Comparison of ENCODE assay signal across 20 cellular contexts in genomic region chr1:219790834-219791615, GRCh38.
A peak's percentile ranks its signal among the peaks of the same experiment; 100 is the strongest.
DNase-seq lines count a peak whose midpoint lies in the region; ATAC-seq, FAIRE-seq and TF ChIP-seq lines count a peak whose summit lies in the region.
"Had no signal": no experiment of that assay in that cellular context is flagged by ENCODE, and none has a peak within 500 bp of the region (broad histone marks: within the 10 kb centered on the region; RNA-seq: fewer than 3 reads in every experiment).

No MANE protein-coding gene starts in this region.

- H3K79me2 ChIP-seq in GM23248 (ENCODE audit: insufficient read depth) (no peaks in the 10 kb centered on the region), SK-N-SH (ENCODE audit: insufficient read depth) (no peaks in the 10 kb centered on the region), osteoblast (ENCODE audit: insufficient read depth, low read length) (no peaks in the 10 kb centered on the region), HepG2 (ENCODE audit: insufficient read depth, low read length) (no peaks in the 10 kb centered on the region)

- no TSS peak for BruUV-seq in HepG2 (replicated peaks; lab: Mats Ljungman, UMichigan)

- H3K36me3 ChIP-seq in GM23248 (ENCODE audit: low read depth) (no peaks in the 10 kb centered on the region), SK-N-SH (replicated peaks in 1 of 2; ENCODE audit: control insufficient read depth in 1 of 2, insufficient read depth in 2 of 2, low read length in 1 of 2) (no peaks in the 10 kb centered on the region), osteoblast (ENCODE audit: insufficient read depth, low read length) (no peaks in the 10 kb centered on the region), HepG2 (replicated peaks in 1 of 2; ENCODE audit: control insufficient read depth in 1 of 2, insufficient read depth in 2 of 2, low read length in 2 of 2) (no peaks in the 10 kb centered on the region)
- H3K36me3 ChIP-seq: ascending aorta; BLaER1 treated with 17β-estradiol and CSF1 and Interleukin-3, amounts not matched to agents 10 nM and 100 nM; esophagus squamous epithelium; ovary; Peyer's patch had no signal

- WGBS in GM23248 (ENCODE audit: low coverage in 1 of 2, low lambda C conversion rate in 2 of 2, missing lambda C conversion rate in 2 of 2), 2 experiments: 21 to 24% methylated on average over 5 of the region's 5 CpGs
- WGBS in SK-N-SH (ENCODE audit: low lambda C conversion rate): 33% methylated on average over 5 of the region's 5 CpGs
- WGBS in HepG2 (ENCODE audit: low lambda C conversion rate): 29% methylated on average over 4 of the region's 5 CpGs

- no peak for TF ChIP-seq POLR2A in HepG2 (IDR thresholded peaks at IDR 0.05; ENCODE audit: insufficient read depth in 1 of 2, low read depth in 2 of 2, low read length in 2 of 2)

- FAIRE-seq in HepG2 (lab: Jason Lieb, UNC): no peak

- intact Hi-C loops in HepG2 (cut with micrococcal nuclease; ENCODE audit: unreplicated experiment): no loop called here

- no peak overlapping the region for H3K9ac ChIP-seq in GM23248
- H3K9ac ChIP-seq in SK-N-SH: 0 out of 2 replicates have a peak overlapping the region, but pooled peaks have one; percentile 22
- no peak overlapping the region for H3K9ac ChIP-seq in HepG2 (ENCODE audit: insufficient read depth, low read depth, low read length)
- H3K9ac ChIP-seq: BLaER1 treated with 17β-estradiol and CSF1 and Interleukin-3, amounts not matched to agents 10 nM and 100 nM had no signal

- H4K20me1 ChIP-seq in GM23248 (ENCODE audit: insufficient read depth) (no peaks in the 10 kb centered on the region), SK-N-SH (ENCODE audit: insufficient read depth) (no peaks in the 10 kb centered on the region), osteoblast (ENCODE audit: insufficient read depth, low read length) (no peaks in the 10 kb centered on the region), HepG2 (ENCODE audit: insufficient read depth, low read length) (no peaks in the 10 kb centered on the region)
- H4K20me1 ChIP-seq: BLaER1 treated with 17β-estradiol and CSF1 and Interleukin-3, amounts not matched to agents 10 nM and 100 nM had no signal

- H3F3A ChIP-seq in GM23248 (ENCODE audit: insufficient read depth): peaks cover 14% of the 10 kb centered on the region; the same call in 1 of the 2 replicates
- peaks cover 8% of the 10 kb centered on the region for H3F3A ChIP-seq in SK-N-SH (replicated peaks; ENCODE audit: insufficient read depth)

- no peak for ATAC-seq in HepG2
- ATAC-seq: left lobe of liver had no signal

- TF ChIP-seq CTCF in SK-N-SH (IDR thresholded peaks at IDR 0.05): no peak
- no peak for TF ChIP-seq CTCF in epithelial cell of esophagus (IDR thresholded peaks at IDR 0.05; ENCODE audit: insufficient read depth, low read depth, low read length, missing control alignments)
- no peak for TF ChIP-seq CTCF in osteoblast (IDR thresholded peaks at IDR 0.05; ENCODE audit: extremely low read depth, low read depth, low read length)
- no peak for TF ChIP-seq CTCF in HepG2 (CRISPR knock-in tag; IDR thresholded peaks at IDR 0.05)

- H3K9me2 ChIP-seq in GM23248 (ENCODE audit: insufficient read depth) (no peaks in the 10 kb centered on the region), SK-N-SH (no peaks in the 10 kb centered on the region)

- CTCF ChIA-PET in SK-N-SH (lab: Yijun Ruan, JAX): interaction anchor here (1.9 kb wide), 1 partner anchor 12 kb away, joined by 5 read pairs; no protein-coding TSS in a partner anchor
- CTCF ChIA-PET in HepG2 (lab: Yijun Ruan, JAX; ENCODE audit: low intra/inter-chr PET ratio, low total read pairs): no interaction called here

- H3K4me3 ChIP-seq in GM23248: no peak overlapping the region
- H3K4me3 ChIP-seq in SK-N-SH (ENCODE audit: low read depth in 2 of 2, low read length in 1 of 2): no peak overlapping the region
- H3K4me3 ChIP-seq in epithelial cell of esophagus (ENCODE audit: low read length): no peak overlapping the region
- no peak overlapping the region for H3K4me3 ChIP-seq in osteoblast (ENCODE audit: insufficient read depth, low read length)
- no peak overlapping the region for H3K4me3 ChIP-seq in HepG2 (replicated peaks in 1 of 3; ENCODE audit: insufficient read depth in 1 of 3, low read depth in 2 of 3, low read length in 3 of 3)
- H3K4me3 ChIP-seq: ascending aorta; BLaER1 treated with 17β-estradiol and CSF1 and Interleukin-3, amounts not matched to agents 10 nM and 100 nM; esophagus squamous epithelium; ovary; Peyer's patch had no signal

- no peak overlapping the region for H2AFZ ChIP-seq in GM23248
- H2AFZ ChIP-seq in SK-N-SH (ENCODE audit: low read depth): no peak overlapping the region
- no peak overlapping the region for H2AFZ ChIP-seq in osteoblast (ENCODE audit: low read length)
- no peak overlapping the region for H2AFZ ChIP-seq in HepG2 (ENCODE audit: low read length)

- H3K9me3 ChIP-seq in GM23248 (ENCODE audit: low read depth) (no peaks in the 10 kb centered on the region), SK-N-SH (no peaks in the 10 kb centered on the region), osteoblast (ENCODE audit: low read depth, low read length) (no peaks in the 10 kb centered on the region), HepG2 (ENCODE audit: low read length) (no peaks in the 10 kb centered on the region)
- H3K9me3 ChIP-seq: ascending aorta; BLaER1 treated with 17β-estradiol and CSF1 and Interleukin-3, amounts not matched to agents 10 nM and 100 nM; esophagus squamous epithelium; ovary; Peyer's patch had no signal

- TF ChIP-seq EP300 in SK-N-SH (IDR thresholded peaks at IDR 0.05; ENCODE audit: borderline replicate concordance in 1 of 2, low read depth in 1 of 2, low read length in 1 of 2): peak in 1 of 2 experiments; percentile 23; a peak in 1 of 4 replicates
- no peak for TF ChIP-seq EP300 in HepG2 (IDR thresholded peaks at IDR 0.05; ENCODE audit: low read depth in 2 of 2, low read length in 2 of 2)
- no peak for TF ChIP-seq EP300 in HepG2 (CRISPR knock-in tag; IDR thresholded peaks at IDR 0.05; ENCODE audit: borderline replicate concordance)

- H3K27me3 ChIP-seq in GM23248 (replicated peaks; ENCODE audit: insufficient read depth) (no peaks in the 10 kb centered on the region), SK-N-SH (ENCODE audit: insufficient read depth) (no peaks in the 10 kb centered on the region), osteoblast (ENCODE audit: insufficient read depth, low read length) (no peaks in the 10 kb centered on the region), HepG2 (ENCODE audit: control insufficient read depth in 1 of 2, insufficient read depth in 2 of 2, low read length in 2 of 2) (no peaks in the 10 kb centered on the region)
- H3K27me3 ChIP-seq: ascending aorta; BLaER1 treated with 17β-estradiol and CSF1 and Interleukin-3, amounts not matched to agents 10 nM and 100 nM; esophagus squamous epithelium; ovary; Peyer's patch had no signal

- in situ Hi-C loops in GM23248 (cut with MboI) (no loop called here), HepG2 (cut with HindIII; ENCODE audit: extremely low pct_ligation_motif_present, low pct_unique_long_range_greater_than_20kb) (no loop called here)

- H3K27ac ChIP-seq in GM23248 (no peak overlapping the region), SK-N-SH (ENCODE audit: low read depth in 2 of 2, low read length in 1 of 2) (peak overlapping the region; percentile 86 to 99), osteoblast (ENCODE audit: low read depth, low read length) (peak overlapping the region; percentile 26), HepG2 (ENCODE audit: extremely low read length, insufficient read depth, low read length) (no peak overlapping the region)
- H3K27ac ChIP-seq: ascending aorta; BLaER1 treated with 17β-estradiol and CSF1 and Interleukin-3, amounts not matched to agents 10 nM and 100 nM; esophagus squamous epithelium; ovary; Peyer's patch had no signal

- POLR2A ChIA-PET in SK-N-SH (lab: Yijun Ruan, JAX): no interaction called here
- POLR2A ChIA-PET in HepG2 (lab: Yijun Ruan, JAX): no interaction called here

- TF ChIP-seq RAD21 in SK-N-SH (IDR thresholded peaks at IDR 0.05; ENCODE audit: low read length) (no peak), HepG2 (CRISPR knock-in tag; IDR thresholded peaks at IDR 0.05) (no peak)

- no peak overlapping the region for H3K4me2 ChIP-seq in GM23248 (ENCODE audit: unreplicated experiment)
- H3K4me2 ChIP-seq in SK-N-SH: peak overlapping the region; percentile 48
- H3K4me2 ChIP-seq in osteoblast (ENCODE audit: insufficient read depth, low read length): no peak overlapping the region
- no peak overlapping the region for H3K4me2 ChIP-seq in HepG2 (ENCODE audit: low read depth, low read length)
- H3K4me2 ChIP-seq: BLaER1 treated with 17β-estradiol and CSF1 and Interleukin-3, amounts not matched to agents 10 nM and 100 nM had no signal

- H3K4me1 ChIP-seq in GM23248 (ENCODE audit: insufficient read depth): peaks cover 20% of the 10 kb centered on the region
- peaks cover 17 to 37% of the 10 kb centered on the region in 2 experiments for H3K4me1 ChIP-seq in SK-N-SH (ENCODE audit: control insufficient read depth in 1 of 2, insufficient read depth in 2 of 2, low read depth in 1 of 2, low read length in 1 of 2)
- H3K4me1 ChIP-seq in osteoblast (ENCODE audit: insufficient read depth, low read length): peaks cover 12% of the 10 kb centered on the region
- no peaks in the 10 kb centered on the region for H3K4me1 ChIP-seq in HepG2 (ENCODE audit: insufficient read depth, low read length)
- H3K4me1 ChIP-seq: ascending aorta, Peyer's patch had no signal

- DNase-seq in GM23248 (peak; percentile 23), SK-N-SH (no peak), epithelial cell of esophagus (ENCODE audit: low read depth) (peak; percentile 5), osteoblast (ENCODE audit: insufficient read length, low spot score, missing footprints) (no peak), HepG2 (ENCODE audit: low spot score) (no peak), 8988T (no peak), iPS-NIHi11 (ENCODE audit: low spot score) (no peak)
- DNase-seq: esophagus squamous epithelium; HFFc6; hypothalamus; MV-4-11; NCI-H2029 treated with DMSO at 0.1 percent for 48 hours; ovary; Peyer's patch; stimulated activated CD4-positive, alpha-beta T cell treated with anti-CD3 and anti-CD28 coated beads, Interleukin-4, amount 100 ng/mL, for 1 hour; stimulated activated CD8-positive, alpha-beta memory T cell treated with anti-CD3 and anti-CD28 coated beads, Interleukin-4, amount 100 ng/mL, for 48 hours; SW 1271 had no signal

TF ChIP-seq in SK-N-SH, 30 proteins besides CTCF, POLR2A, EP300 and RAD21 (continues in another document):
- TF ChIP-seq CHD2 (IDR thresholded peaks at IDR 0.05; ENCODE audit: low read length, partially characterized antibody) (no peak), MAX (IDR thresholded peaks at IDR 0.05; ENCODE audit: low read depth) (0 out of 2 replicates have a peak, but pooled peaks have one; percentile 34)

TF ChIP-seq in HepG2, 621 proteins besides CTCF, POLR2A, EP300 and RAD21 (continues in another document):
- no peak for TF ChIP-seq ZNF772 (CRISPR knock-in tag; IDR thresholded peaks at IDR 0.05)
- TF ChIP-seq SP1 (IDR thresholded peaks at IDR 0.05): no peak
- no peak for TF ChIP-seq SP1 (CRISPR knock-in tag; IDR thresholded peaks at IDR 0.05)
- TF ChIP-seq MIER3 (CRISPR knock-in tag; IDR thresholded peaks at IDR 0.05; ENCODE audit: borderline replicate concordance): no peak

Comparison
In these comparisons a context has a peak if more than half of its experiments do, and no peak if none do; other contexts are left out.
1. DNase-seq: peak in GM23248 (single experiment) and epithelial cell of esophagus (single experiment); none in SK-N-SH (single experiment), osteoblast (single experiment), HepG2 (single experiment), 8988T (single experiment) and iPS-NIHi11 (single experiment).
2. H3K27ac ChIP-seq: peak in SK-N-SH (2 of 2) and osteoblast (single experiment); none in GM23248 (single experiment) and HepG2 (single experiment).